In the genomic region with DNA sequence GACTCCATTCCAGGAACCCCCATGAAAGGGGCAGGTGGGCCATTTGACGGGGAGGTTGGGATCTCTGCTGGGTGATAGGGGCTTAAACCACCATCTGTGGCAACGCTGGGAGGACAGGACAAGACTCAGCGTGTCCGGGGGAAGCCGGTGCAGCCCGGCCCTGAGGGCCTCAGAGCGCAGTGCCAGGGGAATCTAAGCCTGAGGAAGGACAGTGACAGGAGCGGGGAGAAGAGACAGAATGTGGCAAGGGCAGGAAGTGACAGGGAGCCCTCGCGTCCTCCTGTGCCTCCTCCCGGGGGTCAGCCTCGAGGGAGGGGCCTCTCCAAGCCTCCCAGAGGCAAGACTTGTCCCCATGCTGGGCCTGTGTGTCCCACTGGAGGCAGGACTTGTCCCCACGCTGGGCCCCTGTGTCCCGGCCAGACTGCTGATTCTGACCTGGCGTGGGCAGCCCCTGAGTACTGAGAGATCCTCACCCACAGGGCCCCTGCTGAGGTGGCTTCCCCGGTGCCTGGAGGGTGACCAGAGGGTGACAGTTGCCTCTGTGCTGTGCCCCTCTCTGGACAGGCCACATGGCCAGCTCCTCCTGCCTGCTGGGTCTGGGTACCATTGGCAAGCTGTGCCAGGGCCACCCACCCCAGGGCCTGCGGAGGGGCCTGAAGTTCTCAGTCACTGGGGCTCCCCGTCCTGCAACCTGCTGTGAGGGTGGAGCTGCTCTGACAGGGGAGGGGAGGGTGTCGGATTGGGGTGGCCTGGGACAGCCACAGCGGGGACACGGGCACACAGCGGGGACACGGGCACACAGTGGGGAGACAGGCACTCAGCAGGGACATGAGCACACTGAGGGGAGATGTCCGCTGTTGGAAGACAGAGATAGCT, we compare ENCODE assay signal across 1 cellular context.
TF ChIP-seq lines count a peak whose summit lies in the region.

No MANE protein-coding gene starts in this region.

TF ChIP-seq in H1, 55 proteins besides CTCF, POLR2A, EP300 and RAD21:
- TF ChIP-seq CBX8 (IDR thresholded peaks at IDR 0.05; ENCODE audit: borderline replicate concordance, low read depth, low read length) (no peak), KDM1A (IDR thresholded peaks at IDR 0.05; ENCODE audit: borderline replicate concordance, low read length) (no peak), JUN (IDR thresholded peaks at IDR 0.05; ENCODE audit: low read depth, low read length) (no peak), RXRA (IDR thresholded peaks at IDR 0.05; ENCODE audit: insufficient read depth, low read depth, low read length) (no peak)
